ENCODE assay signal across 1 cellular context in genomic region chr6:26021350-26022165, GRCh38.
TF ChIP-seq lines count a peak whose summit lies in the region.

No MANE protein-coding gene starts in this region.

TF ChIP-seq in K562, 482 proteins besides CTCF, POLR2A, EP300 and RAD21 (continued from another document and continues in another):
- TF ChIP-seq TRIM25 (IDR thresholded peaks at IDR 0.05; ENCODE audit: borderline replicate concordance) (peak; percentile 40; the same call in 1 of the 2 replicates), GTF2B (IDR thresholded peaks at IDR 0.05; ENCODE audit: extremely low read depth, insufficient read length) (peak; percentile 67), ESRRB (CRISPR knock-in tag; IDR thresholded peaks at IDR 0.05; ENCODE audit: borderline replicate concordance) (no peak), TFE3 (CRISPR knock-in tag; IDR thresholded peaks at IDR 0.05) (no peak), RBM25 (IDR thresholded peaks at IDR 0.05; ENCODE audit: low read depth, low read length, severe bottlenecking) (no peak), ZNF592 (IDR thresholded peaks at IDR 0.05) (peak; percentile 70; the same call in 1 of the 2 replicates), PTTG1 (tag; IDR thresholded peaks at IDR 0.05; ENCODE audit: low read depth) (no peak), KLF16 (IDR thresholded peaks at IDR 0.05) (no peak), ARHGAP35 (IDR thresholded peaks at IDR 0.05; ENCODE audit: partially characterized antibody) (no peak), BACH1 (tag; IDR thresholded peaks at IDR 0.05) (peak; percentile 54; the same call in 1 of the 2 replicates), FOXO4 (CRISPR knock-in tag; IDR thresholded peaks at IDR 0.05) (no peak), ZBTB33 (CRISPR knock-in tag; IDR thresholded peaks at IDR 0.05) (peak; percentile 53; the same call in 1 of the 2 replicates), USF1 (CRISPR knock-in tag; IDR thresholded peaks at IDR 0.05) (no peak; the same call in 1 of the 2 replicates), ZBTB9 (CRISPR knock-in tag; IDR thresholded peaks at IDR 0.05) (peak; percentile 61; the same call in 1 of the 2 replicates), SRSF7 (optimal IDR thresholded peaks at IDR 0.05; ENCODE audit: low read depth, low read length) (no peak), ZNF717 (CRISPR knock-in tag; IDR thresholded peaks at IDR 0.05) (no peak), MYC (IDR thresholded peaks at IDR 0.05; ENCODE audit: low read depth, low read length) (peak; percentile 58; the same call in 1 of the 2 replicates), MYC (CRISPR knock-in tag; IDR thresholded peaks at IDR 0.05; ENCODE audit: borderline replicate concordance, low read depth) (no peak), ZNF830 (CRISPR knock-in tag; IDR thresholded peaks at IDR 0.05) (0 out of 2 replicates have a peak, but pooled peaks have one; percentile 35), MITF (IDR thresholded peaks at IDR 0.05) (no peak), PHB (CRISPR knock-in tag; IDR thresholded peaks at IDR 0.05) (peak; percentile 85), MBD1 (CRISPR knock-in tag; IDR thresholded peaks at IDR 0.05) (no peak), FUS (optimal IDR thresholded peaks at IDR 0.05; ENCODE audit: low read depth, low read length) (no peak), NFIC (IDR thresholded peaks at IDR 0.05) (peak; percentile 62), EHMT2 (IDR thresholded peaks at IDR 0.05) (no peak), TFAP4 (CRISPR knock-in tag; IDR thresholded peaks at IDR 0.05; ENCODE audit: borderline replicate concordance) (peak; percentile 77; the same call in 1 of the 2 replicates), KLF6 (CRISPR knock-in tag; IDR thresholded peaks at IDR 0.05; ENCODE audit: borderline replicate concordance) (no peak), TEAD2 (tag; IDR thresholded peaks at IDR 0.05) (no peak), ZNF639 (CRISPR knock-in tag; conservative IDR thresholded peaks at IDR 0.05 in 1 of 2, IDR thresholded peaks at IDR 0.05 in 1 of 2) (peak in 1 of 2 experiments; percentile 65; a peak in 2 of 4 replicates), CBX2 (IDR thresholded peaks at IDR 0.05; ENCODE audit: insufficient read depth, low read length, poor library complexity, severe bottlenecking) (no peak), JUN (IDR thresholded peaks at IDR 0.05; ENCODE audit: borderline replicate concordance, low read depth, low read length) (no peak; the same call in 1 of the 2 replicates), JUN (CRISPR knock-in tag; IDR thresholded peaks at IDR 0.05; ENCODE audit: borderline replicate concordance) (0 out of 2 replicates have a peak, but pooled peaks have one; percentile 16), GTF2F1 (IDR thresholded peaks at IDR 0.05; ENCODE audit: low read depth, low read length) (peak; percentile 86), RBFOX2 (IDR thresholded peaks at IDR 0.05; ENCODE audit: low read depth, low read length) (peak; percentile 98), HDGF (IDR thresholded peaks at IDR 0.05) (no peak), ID3 (CRISPR knock-in tag; IDR thresholded peaks at IDR 0.05) (no peak), ID3 (tag; IDR thresholded peaks at IDR 0.05) (peak; percentile 92), PHF21A (IDR thresholded peaks at IDR 0.05; ENCODE audit: borderline replicate concordance, low read depth) (no peak)
